ENCODE assay signal across 18 cellular contexts in the genomic region with DNA sequence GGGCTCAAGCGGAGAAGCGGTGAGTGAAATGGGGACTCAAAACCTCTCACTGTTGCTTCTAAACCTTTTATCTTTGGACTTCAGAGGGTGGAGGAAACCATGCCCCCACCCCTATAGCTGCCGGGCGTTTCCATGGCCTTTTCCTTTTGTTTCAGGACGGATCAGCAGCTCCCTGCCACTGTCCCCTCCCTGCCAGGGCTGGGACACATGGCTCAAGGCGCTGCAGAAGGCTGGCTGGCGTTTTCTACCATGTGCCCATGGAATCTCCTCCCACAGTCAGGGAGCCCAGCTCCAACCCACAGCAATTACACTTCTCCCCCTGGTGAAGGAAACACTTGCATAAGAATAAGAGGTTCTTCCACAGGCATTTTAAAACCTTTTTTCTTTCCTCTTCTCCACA.
"Had no signal": no experiment of that assay in that cellular context is flagged by ENCODE, and none has a peak within 500 bp of the region (broad histone marks: within the 10 kb centered on the region; RNA-seq: fewer than 3 reads in every experiment).

No MANE protein-coding gene starts in this region.

- H3K36me3 Mint-ChIP-seq: activated CD4-positive, alpha-beta memory T cell treated with anti-CD3 and anti-CD28 coated beads for 36 hours; activated naive CD4-positive, alpha-beta T cell treated with anti-CD3 and anti-CD28 coated beads, Interleukin-2, amount 50 U/mL, for 24 hours; stimulated activated effector memory CD8-positive, alpha-beta T cell treated with anti-CD3 and anti-CD28 coated beads, Interleukin-12 subunit alpha, Interleukin-12 subunit beta, amount 100 ng/mL, for 72 hours had no signal

- H3K27me3 ChIP-seq: adrenal gland, colonic mucosa, esophagus squamous epithelium, left lung, neutrophil had no signal

- H3K27me3 Mint-ChIP-seq: activated CD4-positive, alpha-beta memory T cell treated with anti-CD3 and anti-CD28 coated beads for 36 hours; activated naive CD4-positive, alpha-beta T cell treated with anti-CD3 and anti-CD28 coated beads, Interleukin-2, amount 50 U/mL, for 24 hours; activated T-cell treated with anti-CD3 and anti-CD28 coated beads, Interleukin-2, amount 50 U/mL, for 24 hours; naive thymus-derived CD4-positive, alpha-beta T cell had no signal

- H3K9me3 Mint-ChIP-seq: activated naive CD4-positive, alpha-beta T cell treated with anti-CD3 and anti-CD28 coated beads, Interleukin-2, amount 50 U/mL, for 24 hours had no signal

- H3K36me3 ChIP-seq: adrenal gland, colonic mucosa, esophagus squamous epithelium, left lung, neutrophil, thoracic aorta had no signal

- H3K27ac ChIP-seq: adrenal gland, colonic mucosa, esophagus squamous epithelium, left lung, neutrophil, thoracic aorta had no signal

- DNase-seq: activated CD4-positive, alpha-beta memory T cell treated with anti-CD3 and anti-CD28 coated beads for 36 hours; activated CD4-positive, alpha-beta T cell treated with anti-CD3 and anti-CD28 coated beads for 1 hour; activated effector memory CD4-positive, alpha-beta T cell treated with Interleukin-2 at 50 U/mL for 16 hours; activated T-cell treated with anti-CD3 and anti-CD28 coated beads, Interleukin-2, amount 50 U/mL, for 24 hours; adrenal gland; caudate nucleus; colonic mucosa; esophagus squamous epithelium; hippocampal formation; kidney; left lung; mucosa of descending colon; naive thymus-derived CD4-positive, alpha-beta T cell; T-helper 9 cell had no signal

- H3K4me1 Mint-ChIP-seq: activated naive CD4-positive, alpha-beta T cell treated with anti-CD3 and anti-CD28 coated beads, Interleukin-2, amount 50 U/mL, for 24 hours; naive thymus-derived CD4-positive, alpha-beta T cell; stimulated activated effector memory CD8-positive, alpha-beta T cell treated with anti-CD3 and anti-CD28 coated beads, Interleukin-12 subunit alpha, Interleukin-12 subunit beta, amount 100 ng/mL, for 72 hours had no signal

- H3K4me1 ChIP-seq: adrenal gland, colonic mucosa, left lung had no signal

- H3K9me3 ChIP-seq: adrenal gland, colonic mucosa, esophagus squamous epithelium, neutrophil, thoracic aorta had no signal

- H3K27ac Mint-ChIP-seq: activated CD4-positive, alpha-beta memory T cell treated with anti-CD3 and anti-CD28 coated beads for 36 hours; activated naive CD4-positive, alpha-beta T cell treated with anti-CD3 and anti-CD28 coated beads, Interleukin-2, amount 50 U/mL, for 24 hours; activated T-cell treated with anti-CD3 and anti-CD28 coated beads, Interleukin-2, amount 50 U/mL, for 24 hours; naive thymus-derived CD4-positive, alpha-beta T cell; stimulated activated effector memory CD8-positive, alpha-beta T cell treated with anti-CD3 and anti-CD28 coated beads, Interleukin-12 subunit alpha, Interleukin-12 subunit beta, amount 100 ng/mL, for 72 hours had no signal

- H3K4me3 ChIP-seq: adrenal gland, colonic mucosa, esophagus squamous epithelium, left lung, mucosa of descending colon, thoracic aorta had no signal

- ATAC-seq: left lung; mucosa of descending colon; naive thymus-derived CD4-positive, alpha-beta T cell; stimulated activated effector memory CD8-positive, alpha-beta T cell treated with anti-CD3 and anti-CD28 coated beads, Interleukin-12 subunit alpha, Interleukin-12 subunit beta, amount 100 ng/mL, for 72 hours had no signal

- H3K4me3 Mint-ChIP-seq: activated CD4-positive, alpha-beta memory T cell treated with anti-CD3 and anti-CD28 coated beads for 36 hours; activated naive CD4-positive, alpha-beta T cell treated with anti-CD3 and anti-CD28 coated beads, Interleukin-2, amount 50 U/mL, for 24 hours; activated T-cell treated with anti-CD3 and anti-CD28 coated beads, Interleukin-2, amount 50 U/mL, for 24 hours; naive thymus-derived CD4-positive, alpha-beta T cell; stimulated activated effector memory CD8-positive, alpha-beta T cell treated with anti-CD3 and anti-CD28 coated beads, Interleukin-12 subunit alpha, Interleukin-12 subunit beta, amount 100 ng/mL, for 72 hours had no signal
